8 cellular contexts compared by ENCODE assay signal in the genomic region with DNA sequence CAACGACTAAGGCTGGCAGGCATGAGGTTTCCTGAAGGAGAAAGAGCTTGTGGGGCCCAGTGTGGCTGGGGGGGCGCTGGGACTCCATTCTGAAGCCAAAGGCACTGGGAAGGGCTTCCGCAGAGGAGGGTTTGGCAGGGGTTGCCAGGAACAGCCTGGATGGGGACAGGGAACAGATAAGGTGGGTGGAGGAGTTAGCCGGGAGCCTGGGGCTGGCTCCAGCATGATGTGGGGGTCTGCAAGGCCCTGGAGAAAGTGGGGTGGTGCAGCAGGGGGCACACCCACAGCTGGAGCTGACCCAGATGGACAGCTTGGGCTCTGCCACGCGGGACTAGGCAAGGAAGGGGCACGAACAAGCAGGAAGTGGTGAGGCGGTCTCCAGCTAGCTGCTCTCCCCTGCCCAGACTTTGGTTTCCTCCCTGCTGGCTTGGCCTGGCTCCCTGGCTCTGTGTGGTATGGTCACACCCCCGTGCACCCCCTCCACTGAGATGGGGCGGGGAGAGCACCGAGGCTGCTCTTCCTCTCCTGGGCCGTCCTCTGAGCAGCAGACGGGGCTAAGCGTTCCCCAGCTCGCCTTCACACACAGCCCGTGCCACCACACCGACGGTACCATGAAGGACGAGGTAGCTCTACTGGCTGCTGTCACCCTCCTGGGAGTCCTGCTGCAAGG. TPM values are rescaled to one million over a fixed set of nuclear protein-coding genes. Genes with fewer than 3 reads are reported as not detected.
DNase-seq lines count a peak whose midpoint lies in the region; ATAC-seq and TF ChIP-seq lines count a peak whose summit lies in the region.

A gene with protein sequence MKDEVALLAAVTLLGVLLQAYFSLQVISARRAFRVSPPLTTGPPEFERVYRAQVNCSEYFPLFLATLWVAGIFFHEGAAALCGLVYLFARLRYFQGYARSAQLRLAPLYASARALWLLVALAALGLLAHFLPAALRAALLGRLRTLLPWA (plus strand): TSS at position 517 of the 670 bp plus-strand sequence. CDS start 95 bp downstream, at position 612.

- 11 to 12% methylated on average over 7 to 13 of the region's 19 CpGs for WGBS in esophagus squamous epithelium, 2 donors

- peak within 1 kb of the TSS; percentile 53 for H3K4me3 Mint-ChIP-seq in activated CD8-positive, alpha-beta memory T cell treated with anti-CD3 and anti-CD28 coated beads, Interleukin-2, amount 10 ng/mL, durations not matched to agents 7 days and 5 days
- peak within 1 kb of the TSS; percentile 70 for H3K4me3 Mint-ChIP-seq in natural killer cell treated with Interleukin-12 subunit alpha and Interleukin-12 subunit beta and Interleukin-15 and Interleukin-18, amount 100 ng/mL, for 72 hours

- no peaks in the 10 kb centered on the region for H3K9me3 Mint-ChIP-seq in activated CD8-positive, alpha-beta memory T cell treated with anti-CD3 and anti-CD28 coated beads, Interleukin-2, amount 10 ng/mL, durations not matched to agents 7 days and 5 days (ENCODE audit: low read depth)
- no peaks in the 10 kb centered on the region for H3K9me3 Mint-ChIP-seq in natural killer cell treated with Interleukin-12 subunit alpha and Interleukin-12 subunit beta and Interleukin-15 and Interleukin-18, amount 100 ng/mL, for 72 hours

- peaks cover 2% of the 10 kb centered on the region for H3K36me3 Mint-ChIP-seq in activated CD8-positive, alpha-beta memory T cell treated with anti-CD3 and anti-CD28 coated beads, Interleukin-2, amount 10 ng/mL, durations not matched to agents 7 days and 5 days
- H3K36me3 Mint-ChIP-seq in natural killer cell treated with Interleukin-12 subunit alpha and Interleukin-12 subunit beta and Interleukin-15 and Interleukin-18, amount 100 ng/mL, for 72 hours, result peaks cover 5% of the 10 kb centered on the region

- peak; percentile 41 for ATAC-seq in activated CD8-positive, alpha-beta memory T cell treated with anti-CD3 and anti-CD28 coated beads, Interleukin-2, amount 10 ng/mL, durations not matched to agents 7 days and 5 days
- peak; percentile 60 to 73 for ATAC-seq in natural killer cell treated with Interleukin-12 subunit alpha and Interleukin-12 subunit beta and Interleukin-15 and Interleukin-18, amount 100 ng/mL, for 72 hours
- no peak for ATAC-seq in HG02642 (IDR thresholded peaks at IDR 0.05; ENCODE audit: poor library complexity, unreplicated experiment)
- ATAC-seq in GM18867 (IDR thresholded peaks at IDR 0.05; ENCODE audit: unreplicated experiment), result no peak

- H3K27ac Mint-ChIP-seq in activated CD8-positive, alpha-beta memory T cell treated with anti-CD3 and anti-CD28 coated beads, Interleukin-2, amount 10 ng/mL, durations not matched to agents 7 days and 5 days, result peak within 1 kb of the TSS; percentile 48
- H3K27ac Mint-ChIP-seq in natural killer cell treated with Interleukin-12 subunit alpha and Interleukin-12 subunit beta and Interleukin-15 and Interleukin-18, amount 100 ng/mL, for 72 hours, result peak within 1 kb of the TSS; percentile 71 to 92

- H3K36me3 ChIP-seq in esophagus squamous epithelium, result peaks cover 7 to 17% (median 7%) of the 10 kb centered on the region in 3 donors

- no peak for TF ChIP-seq CTCF in esophagus squamous epithelium (IDR thresholded peaks at IDR 0.05)

- peaks cover 34% of the 10 kb centered on the region for H3K4me1 Mint-ChIP-seq in activated CD8-positive, alpha-beta memory T cell treated with anti-CD3 and anti-CD28 coated beads, Interleukin-2, amount 10 ng/mL, durations not matched to agents 7 days and 5 days
- peaks cover 23 to 26% of the 10 kb centered on the region in 2 donors for H3K4me1 Mint-ChIP-seq in natural killer cell treated with Interleukin-12 subunit alpha and Interleukin-12 subunit beta and Interleukin-15 and Interleukin-18, amount 100 ng/mL, for 72 hours (ENCODE audit: low read depth in 2 of 2)

- H3K4me1 ChIP-seq in esophagus squamous epithelium, result peaks cover 41 to 66% (median 43%) of the 10 kb centered on the region in 3 donors

- CTCF ChIA-PET in activated CD8-positive, alpha-beta memory T cell treated with anti-CD3 and anti-CD28 coated beads, Interleukin-2, amount 10 ng/mL, durations not matched to agents 7 days and 5 days (lab: Charles Lee), result interaction anchor here (0.7 to 5.1 kb wide), 8 partner anchors 9 to 115 kb away, joined by 3 to 49 read pairs (median 3); no protein-coding TSS in a partner anchor

- peak in 1 of 4 donors; percentile 16 for TF ChIP-seq POLR2A in esophagus squamous epithelium (IDR thresholded peaks at IDR 0.05)

- H3K4me3 ChIP-seq in esophagus squamous epithelium, result peak within 1 kb of the TSS in 3 of 4 donors; percentile 48 to 70 (median 68)

- no peaks in the 10 kb centered on the region for H3K9me3 ChIP-seq in esophagus squamous epithelium

- H3K27me3 Mint-ChIP-seq in activated CD8-positive, alpha-beta memory T cell treated with anti-CD3 and anti-CD28 coated beads, Interleukin-2, amount 10 ng/mL, durations not matched to agents 7 days and 5 days, result no peaks in the 10 kb centered on the region
- H3K27me3 Mint-ChIP-seq in natural killer cell treated with Interleukin-12 subunit alpha and Interleukin-12 subunit beta and Interleukin-15 and Interleukin-18, amount 100 ng/mL, for 72 hours, result no peaks in the 10 kb centered on the region

- intact Hi-C loops in esophagus squamous epithelium (cut with DNase I), result no loop called here

- H3K27me3 ChIP-seq in esophagus squamous epithelium, result no peaks in the 10 kb centered on the region

- DNase-seq in AG08396 (ENCODE audit: low spot score) (peak; percentile 68), HT1080 (ENCODE audit: low read depth) (peak; percentile 42), esophagus squamous epithelium (lab: John Stamatoyannopoulos, UW) (peak; percentile 38), NCI-H1092 (lab: John Stamatoyannopoulos, UW) (no peak)
- peak; percentile 82 for DNase-seq in activated CD8-positive, alpha-beta memory T cell treated with anti-CD3 and anti-CD28 coated beads, Interleukin-2, amount 10 ng/mL, durations not matched to agents 7 days and 5 days
- peak; percentile 72 for DNase-seq in natural killer cell treated with Interleukin-12 subunit alpha and Interleukin-12 subunit beta and Interleukin-15 and Interleukin-18, amount 100 ng/mL, for 72 hours (ENCODE audit: low spot score)

- peak within 1 kb of the TSS; percentile 45 to 93 (median 84) for H3K27ac ChIP-seq in esophagus squamous epithelium

RNA-seq across cellular contexts. Expression of the gene that starts here (rescaled TPM):
- total RNA-seq in HT1080 (2014; rRNA removed; shearing (Covaris generic)), result 1.2 TPM in 1 of 2 replicates, not detected in the other
- polyA plus RNA-seq in HT1080 (2015; cell fraction: cytosol; rRNA removed), result 0.61 TPM in 1 of 2 replicates, not detected in the other
- 0.17 and 1.2 TPM in 2 replicates for polyA plus RNA-seq in HT1080 (2015; cell fraction: nucleus; rRNA removed)
- 1 to 10 TPM in 1 of 2 experiments, under 1 TPM in 1; 0.91 to 1.5 TPM for total RNA-seq in activated CD8-positive, alpha-beta memory T cell treated with anti-CD3 and anti-CD28 coated beads, Interleukin-2, amount 10 ng/mL, durations not matched to agents 7 days and 5 days
- 1 to 10 TPM in 3 of 4 donors, not detected in 1; 4.6 to 6.9 (median 4.7) TPM for total RNA-seq in esophagus squamous epithelium
- 1 to 10 TPM; 2.9 to 4.0 TPM for total RNA-seq in natural killer cell treated with Interleukin-12 subunit alpha and Interleukin-12 subunit beta and Interleukin-15 and Interleukin-18, amount 100 ng/mL, for 72 hours

Comparison
In these comparisons a context has a peak if more than half of its experiments do, and no peak if none do; other contexts are left out.
1. ATAC-seq: peak in activated CD8-positive, alpha-beta memory T cell treated with anti-CD3 and anti-CD28 coated beads, Interleukin-2, amount 10 ng/mL, durations not matched to agents 7 days and 5 days (single experiment) and natural killer cell treated with Interleukin-12 subunit alpha and Interleukin-12 subunit beta and Interleukin-15 and Interleukin-18, amount 100 ng/mL, for 72 hours (2 of 2); none in HG02642 (single experiment) and GM18867 (single experiment).